In genomic region chr3:8964436-8965370, GRCh38 we compare ENCODE assay signal across 8 cellular contexts. TPM values are rescaled to one million over a fixed set of nuclear protein-coding genes. Genes with fewer than 3 reads are reported as not detected.
DNase-seq lines count a peak whose midpoint lies in the region; ATAC-seq and TF ChIP-seq lines count a peak whose summit lies in the region.

No MANE protein-coding gene starts in this region.

- H3K27ac ChIP-seq in HUES64 (ENCODE audit: low read depth, low read length) = peak overlapping the region; percentile 82
- H3K27ac ChIP-seq in mesenchymal stem cell (ENCODE audit: low read length, poor library complexity, severe bottlenecking) = no peak overlapping the region

- H3K36me3 Mint-ChIP-seq in MCF 10A (ENCODE audit: insufficient read depth, unreplicated experiment) = peaks cover 14% of the 10 kb centered on the region
- peaks cover 8 to 12% of the 10 kb centered on the region in 2 donors for H3K36me3 Mint-ChIP-seq in stimulated activated naive B cell treated with anti-CD40 and anti-IgM and Interleukin-4, amounts not matched to agents 10 μg/mL and 1 μg/mL and 100 μg/mL, for 72 hours

- H4K8ac ChIP-seq in mesenchymal stem cell (ENCODE audit: low read length) = peak overlapping the region; percentile 45

- POLR2A ChIA-PET in BJ (lab: Charles Lee) = interaction anchor here (0.6 kb wide), 1 partner anchor 433 kb away, joined by 8 read pairs; the partner anchor contains the start of gene SETD5
- POLR2A ChIA-PET in MCF 10A (lab: Yijun Ruan, JAX) = interaction anchor here (0.7 to 1.9 kb wide), 10 partner anchors 13 to 443 kb away, joined by 3 to 5 read pairs (median 3); partner anchors contain the start of genes OXTR, SETD5 and THUMPD3

- no peak overlapping the region for H2BK5ac ChIP-seq in mesenchymal stem cell (ENCODE audit: low read depth, low read length, poor library complexity, severe bottlenecking)

- no peak overlapping the region for H3K23ac ChIP-seq in mesenchymal stem cell (ENCODE audit: low read length in 2 of 2)

- no peak overlapping the region for H2BK15ac ChIP-seq in mesenchymal stem cell (ENCODE audit: low read depth, poor library complexity, severe bottlenecking)

- DNase-seq in BJ (ENCODE audit: low read depth) (peak; percentile 57), MCF 10A (ENCODE audit: unreplicated experiment) (peak; percentile 89), mesenchymal stem cell (peak; percentile 33), KBM-7 (no peak), OCI-M1 (lab: John Stamatoyannopoulos, UW) (no peak)
- DNase-seq in stimulated activated naive B cell treated with anti-CD40 and anti-IgM and Interleukin-4, amounts not matched to agents 10 μg/mL and 1 μg/mL and 100 μg/mL, for 72 hours = no peak

- no peak overlapping the region for H4K91ac ChIP-seq in mesenchymal stem cell (ENCODE audit: low read length)

- H3K27ac Mint-ChIP-seq in MCF 10A (ENCODE audit: low read depth, unreplicated experiment) = peak overlapping the region; percentile 98
- H3K27ac Mint-ChIP-seq in stimulated activated naive B cell treated with anti-CD40 and anti-IgM and Interleukin-4, amounts not matched to agents 10 μg/mL and 1 μg/mL and 100 μg/mL, for 72 hours = no peak overlapping the region

- no peaks in the 10 kb centered on the region for H3K9me3 Mint-ChIP-seq in MCF 10A (ENCODE audit: unreplicated experiment)
- no peaks in the 10 kb centered on the region for H3K9me3 Mint-ChIP-seq in stimulated activated naive B cell treated with anti-CD40 and anti-IgM and Interleukin-4, amounts not matched to agents 10 μg/mL and 1 μg/mL and 100 μg/mL, for 72 hours

- peaks cover 7% of the 10 kb centered on the region for H3K79me1 ChIP-seq in mesenchymal stem cell (replicated peaks; ENCODE audit: low read length, poor library complexity, severe bottlenecking)

- H3K9me3 ChIP-seq in HUES64 (ENCODE audit: insufficient read depth, low read depth, low read length) (no peaks in the 10 kb centered on the region), mesenchymal stem cell (ENCODE audit: control insufficient read depth, low read length) (no peaks in the 10 kb centered on the region)

- H3K9ac ChIP-seq in HUES64 (ENCODE audit: low read depth, low read length) (peak overlapping the region; percentile 64; the same call in 1 of the 2 replicates), mesenchymal stem cell (ENCODE audit: low read length) (peak overlapping the region; percentile 26)

- H3K4me1 Mint-ChIP-seq in MCF 10A (ENCODE audit: insufficient read depth, unreplicated experiment) = peaks cover 44% of the 10 kb centered on the region
- H3K4me1 Mint-ChIP-seq in stimulated activated naive B cell treated with anti-CD40 and anti-IgM and Interleukin-4, amounts not matched to agents 10 μg/mL and 1 μg/mL and 100 μg/mL, for 72 hours = peaks cover 13 to 32% of the 10 kb centered on the region in 2 donors

- intact Hi-C loops in MCF 10A (cut with micrococcal nuclease) = no loop called here

- CTCF ChIA-PET in BJ (lab: Yijun Ruan, JAX) (interaction anchor here (0.9 to 3.3 kb wide), 6 partner anchors 9 to 346 kb away, joined by 3 to 16 read pairs (median 4); partner anchors contain the start of gene OXTR), MCF 10A (lab: Yijun Ruan, JAX) (interaction anchor here (0.7 to 13.4 kb wide), 7 partner anchors 194 to 337 kb away, joined by 3 to 200 read pairs (median 4); partner anchors contain the start of gene OXTR)

- no peak overlapping the region for H2BK12ac ChIP-seq in mesenchymal stem cell (ENCODE audit: low read length in 2 of 2)

- no peak overlapping the region for H3K4ac ChIP-seq in mesenchymal stem cell (ENCODE audit: low read depth in 1 of 2, low read length in 2 of 2)

- H3K36me3 ChIP-seq in BJ (ENCODE audit: control insufficient read depth, insufficient read depth, low read length) (no peaks in the 10 kb centered on the region), HUES64 (ENCODE audit: insufficient read depth, low read length) (peaks cover 3% of the 10 kb centered on the region; the same call in 1 of the 2 replicates), mesenchymal stem cell (ENCODE audit: control insufficient read depth in 1 of 2, insufficient read depth in 2 of 2, low read depth in 1 of 2, low read length in 2 of 2) (no peaks in the 10 kb centered on the region)

- H2BK120ac ChIP-seq in mesenchymal stem cell (ENCODE audit: low read depth, low read length) = no peak overlapping the region

- H3K4me3 ChIP-seq in BJ (ENCODE audit: low read depth, low read length) = no peak overlapping the region
- no peak overlapping the region for H3K4me3 ChIP-seq in HUES64 (ENCODE audit: low read length)
- H3K4me3 ChIP-seq in mesenchymal stem cell (ENCODE audit: insufficient read depth in 1 of 2, low read depth in 1 of 2, low read length in 2 of 2) = peak overlapping the region in 1 of 2 experiments; percentile 91

- H3K18ac ChIP-seq in mesenchymal stem cell (ENCODE audit: low read depth in 1 of 2, low read length in 2 of 2) = no peak overlapping the region

- H3K14ac ChIP-seq in mesenchymal stem cell (ENCODE audit: low read length in 2 of 2) = no peak overlapping the region

- in situ Hi-C loops in KBM-7 (cut with MboI; ENCODE audit: low pct_unique_long_range_greater_than_20kb, low sequenced_read_pairs) = no loop called here

- H3K4me2 ChIP-seq in mesenchymal stem cell (ENCODE audit: low read length, poor library complexity, severe bottlenecking) = no peak overlapping the region

- no peak for TF ChIP-seq CTCF in BJ (IDR thresholded peaks at IDR 0.05; ENCODE audit: insufficient read depth, low read depth, low read length)
- no peak for TF ChIP-seq CTCF in MCF 10A (IDR thresholded peaks at IDR 0.05; ENCODE audit: unreplicated experiment)

- no TSS peak for BruUV-seq in MCF 10A (replicated peaks; lab: Mats Ljungman, UMichigan)

- no peak for ATAC-seq in stimulated activated naive B cell treated with anti-CD40 and anti-IgM and Interleukin-4, amounts not matched to agents 10 μg/mL and 1 μg/mL and 100 μg/mL, for 72 hours (replicated peaks)
- no peak for ATAC-seq in GM18909 (IDR thresholded peaks at IDR 0.05; ENCODE audit: poor library complexity, unreplicated experiment)

- H3K4me1 ChIP-seq in HUES64 (ENCODE audit: insufficient read depth, low read length) (peaks cover 18% of the 10 kb centered on the region), mesenchymal stem cell (ENCODE audit: control insufficient read depth, insufficient read depth, low read depth, low read length) (no peaks in the 10 kb centered on the region)

- no peak overlapping the region for H2AFZ ChIP-seq in mesenchymal stem cell (ENCODE audit: low read depth, low read length)

- H2AK5ac ChIP-seq in mesenchymal stem cell (ENCODE audit: low read length, severe bottlenecking) = no peak overlapping the region

- peaks cover 10% of the 10 kb centered on the region for H3K27me3 Mint-ChIP-seq in MCF 10A (ENCODE audit: insufficient read depth, unreplicated experiment)
- peaks cover 9 to 15% of the 10 kb centered on the region in 2 donors for H3K27me3 Mint-ChIP-seq in stimulated activated naive B cell treated with anti-CD40 and anti-IgM and Interleukin-4, amounts not matched to agents 10 μg/mL and 1 μg/mL and 100 μg/mL, for 72 hours

- H3K27me3 ChIP-seq in BJ (ENCODE audit: control insufficient read depth, insufficient read depth, low read length) (no peaks in the 10 kb centered on the region), HUES64 (ENCODE audit: insufficient read depth, low read length) (no peaks in the 10 kb centered on the region), mesenchymal stem cell (ENCODE audit: control insufficient read depth in 1 of 2, insufficient read depth in 1 of 2, low read length in 2 of 2) (peaks cover 11 to 12% of the 10 kb centered on the region in 2 experiments)

- H3K4me3 Mint-ChIP-seq in MCF 10A (ENCODE audit: unreplicated experiment) = peak overlapping the region; percentile 97
- H3K4me3 Mint-ChIP-seq in stimulated activated naive B cell treated with anti-CD40 and anti-IgM and Interleukin-4, amounts not matched to agents 10 μg/mL and 1 μg/mL and 100 μg/mL, for 72 hours = peak overlapping the region in 1 of 2 donors; percentile 48

- WGBS in HUES64 = 58% methylated on average over 10 of the region's 11 CpGs
- 59% methylated on average over 10 of the region's 11 CpGs for WGBS in mesenchymal stem cell

RNA-seq across cellular contexts. Expression of gene RAD18, which starts 1.4 kb away (rescaled TPM):
- 13.8 and 17.4 TPM in 2 replicates for polyA plus RNA-seq in BJ (2011; rRNA removed)
- polyA minus RNA-seq in BJ (2011; rRNA and poly(A)+ RNA removed) = 10.1 and 12.9 TPM in 2 replicates
- 17.6 TPM for polyA plus RNA-seq in HUES64 (2013, experiment 1 of 2)
- 20.2 TPM for polyA plus RNA-seq in HUES64 (2013, experiment 2 of 2)
- total RNA-seq in MCF 10A (2022) = 27.5 and 29.1 TPM in 2 replicates
- 5.3 TPM for polyA plus RNA-seq in mesenchymal stem cell (2013, experiment 1 of 2)
- polyA plus RNA-seq in mesenchymal stem cell (2013, experiment 2 of 2) = 5.5 TPM

Comparison
In these comparisons a context has a peak if more than half of its experiments do, and no peak if none do; other contexts are left out.
1. DNase-seq: peak in BJ (single experiment), MCF 10A (single experiment) and mesenchymal stem cell (single experiment); none in stimulated activated naive B cell treated with anti-CD40 and anti-IgM and Interleukin-4, amounts not matched to agents 10 μg/mL and 1 μg/mL and 100 μg/mL, for 72 hours (single experiment), KBM-7 (single experiment) and OCI-M1 (single experiment).